ENCODE assay signal across 18 cellular contexts in the genomic region with DNA sequence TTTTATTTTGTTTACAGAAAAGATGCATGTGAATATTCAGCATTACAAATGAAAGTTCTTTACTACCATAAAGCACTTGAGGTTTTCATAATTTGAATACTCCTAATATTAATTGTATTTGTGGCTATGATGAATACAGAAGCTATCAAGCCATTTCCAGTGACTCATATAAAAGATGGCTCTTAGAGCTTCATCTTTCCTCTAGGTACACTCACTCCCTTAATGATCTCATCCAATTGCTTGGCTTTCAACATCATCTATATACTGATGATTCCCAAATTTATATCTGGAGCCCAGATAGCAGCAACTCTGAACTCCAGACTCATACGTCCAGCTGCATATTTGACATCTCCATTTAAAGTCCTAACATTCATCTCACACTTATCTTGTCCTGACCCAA.
"Had no signal": no experiment of that assay in that cellular context is flagged by ENCODE, and none has a peak within 500 bp of the region (broad histone marks: within the 10 kb centered on the region; RNA-seq: fewer than 3 reads in every experiment).

No MANE protein-coding gene starts in this region.

- H3K4me3 ChIP-seq: ascending aorta, coronary artery, lower lobe of right lung, pancreas, upper lobe of left lung had no signal

- H3K27ac ChIP-seq: ascending aorta, coronary artery, lower lobe of right lung, pancreas, upper lobe of left lung, VCaP had no signal

- H3K4me1 ChIP-seq: ascending aorta, lower lobe of right lung, pancreas, upper lobe of left lung had no signal

- DNase-seq: activated CD4-positive, alpha-beta memory T cell treated with anti-CD3 and anti-CD28 coated beads, Interleukin-2, amount 10 ng/mL, durations not matched to agents 7 days and 5 days; activated CD4-positive, alpha-beta T cell treated with anti-CD3 and anti-CD28 coated beads for 36 hours; activated gamma-delta T cell treated with Interleukin-2 at 50 U/mL for 16 hours; activated T-cell treated with anti-CD3 and anti-CD28 coated beads, Interleukin-2, amount 50 U/mL, for 72 hours; effector CD4-positive, alpha-beta T cell; hypothalamus; lower lobe of right lung; naive B cell; pancreas; stimulated activated CD4-positive, alpha-beta T cell treated with anti-CD3 and anti-CD28 coated beads, Interleukin-4, amount 100 ng/mL, for 1 hour; stimulated activated CD8-positive, alpha-beta memory T cell treated with anti-CD3 and anti-CD28 coated beads, Interleukin-4, amount 100 ng/mL, for 48 hours; stimulated activated naive CD8-positive, alpha-beta T cell treated with anti-CD3 and anti-CD28 coated beads, Interleukin-15, Interleukin-2, amounts not matched to agents 100 U/mL and 50 U/mL, for 24 hours; T1000; upper lobe of left lung had no signal

- H3K36me3 ChIP-seq: ascending aorta, lower lobe of right lung, pancreas, upper lobe of left lung had no signal

- FAIRE-seq: endothelial cell of umbilical vein, pancreas had no signal

- H3K27me3 ChIP-seq: ascending aorta, pancreas, upper lobe of left lung had no signal

- ATAC-seq: activated CD4-positive, alpha-beta T cell treated with anti-CD3 and anti-CD28 coated beads for 36 hours; activated T-cell treated with anti-CD3 and anti-CD28 coated beads, Interleukin-2, amount 50 U/mL, for 72 hours; lower lobe of right lung; pancreas; stimulated activated naive CD8-positive, alpha-beta T cell treated with anti-CD3 and anti-CD28 coated beads, Interleukin-15, Interleukin-2, amounts not matched to agents 100 U/mL and 50 U/mL, for 24 hours had no signal

- H3K9me3 ChIP-seq: ascending aorta, lower lobe of right lung, pancreas, upper lobe of left lung had no signal
